ENCODE assay signal across 15 cellular contexts in the genomic region with DNA sequence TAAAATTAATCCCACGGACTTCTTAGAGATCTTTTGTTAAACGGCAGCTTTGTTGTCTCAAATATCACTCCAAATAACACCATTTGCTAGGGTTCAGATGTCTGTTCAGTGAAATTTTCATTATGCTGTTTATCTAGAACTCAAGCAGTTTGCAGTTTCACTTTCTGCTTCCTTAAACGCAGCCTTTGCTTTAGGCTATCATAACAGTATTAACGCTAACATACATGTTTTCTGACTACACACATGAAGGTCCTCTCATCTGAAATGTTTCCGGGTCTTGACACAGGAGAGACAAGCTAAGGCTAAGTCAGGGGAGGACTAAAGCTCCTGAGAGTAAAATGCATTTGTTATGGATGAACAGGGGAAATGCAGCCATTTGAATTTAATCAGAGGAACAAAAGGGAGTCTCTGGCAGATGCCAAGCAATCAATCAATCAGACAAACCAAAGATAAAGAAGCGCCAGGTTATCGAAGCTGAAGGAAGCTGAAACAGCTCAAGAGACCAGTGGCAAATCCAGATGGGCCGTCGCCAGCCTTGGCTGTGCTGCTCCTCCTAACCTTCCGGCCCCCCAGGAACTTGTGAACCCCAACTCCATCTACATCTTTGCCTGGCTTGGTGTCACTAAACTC. TPM values are rescaled to one million over a fixed set of nuclear protein-coding genes. Genes with fewer than 3 reads are reported as not detected.
DNase-seq lines count a peak whose midpoint lies in the region; ATAC-seq and TF ChIP-seq lines count a peak whose summit lies in the region.
"Had no signal": no experiment of that assay in that cellular context is flagged by ENCODE, and none has a peak within 500 bp of the region (broad histone marks: within the 10 kb centered on the region; RNA-seq: fewer than 3 reads in every experiment).

No MANE protein-coding gene starts in this region.

- peak overlapping the region; percentile 39 to 67 for H3K27ac ChIP-seq in uterus
- H3K27ac ChIP-seq in tibial artery: no peak overlapping the region
- H3K27ac ChIP-seq: body of pancreas had no signal

- no peak for ATAC-seq in GM19452 (IDR thresholded peaks at IDR 0.05; ENCODE audit: unreplicated experiment)
- ATAC-seq: body of pancreas had no signal

- H3K4me3 ChIP-seq in uterus: peak overlapping the region in 1 of 2 donors; percentile 5
- no peak overlapping the region for H3K4me3 ChIP-seq in tibial artery
- H3K4me3 ChIP-seq: body of pancreas had no signal

- CTCF ChIA-PET in activated naive CD4-positive, alpha-beta T cell treated with anti-CD3 and anti-CD28 coated beads for 36 hours (lab: Charles Lee): no interaction called here

- H3K9me3 Mint-ChIP-seq in activated naive CD4-positive, alpha-beta T cell treated with anti-CD3 and anti-CD28 coated beads for 36 hours: no peaks in the 10 kb centered on the region

- H3K36me3 ChIP-seq in uterus (no peaks in the 10 kb centered on the region), tibial artery (peaks cover 33 to 59% (median 39%) of the 10 kb centered on the region in 3 donors)

- H3K4me3 Mint-ChIP-seq in activated naive CD4-positive, alpha-beta T cell treated with anti-CD3 and anti-CD28 coated beads for 36 hours: peak overlapping the region; percentile 44

- H3K4me1 ChIP-seq in uterus (no peaks in the 10 kb centered on the region), tibial artery (no peaks in the 10 kb centered on the region)
- H3K4me1 ChIP-seq: body of pancreas had no signal

- no peaks in the 10 kb centered on the region for H3K27me3 Mint-ChIP-seq in activated naive CD4-positive, alpha-beta T cell treated with anti-CD3 and anti-CD28 coated beads for 36 hours (ENCODE audit: low read depth)

- TF ChIP-seq POLR2A in uterus (IDR thresholded peaks at IDR 0.05): no peak
- no peak for TF ChIP-seq POLR2A in erythroblast (IDR thresholded peaks at IDR 0.05; ENCODE audit: low read length)

- H3K27ac Mint-ChIP-seq in activated naive CD4-positive, alpha-beta T cell treated with anti-CD3 and anti-CD28 coated beads for 36 hours: peak overlapping the region; percentile 71

- H3K27me3 ChIP-seq in uterus: no peaks in the 10 kb centered on the region
- H3K27me3 ChIP-seq in tibial artery: no peaks in the 10 kb centered on the region
- H3K27me3 ChIP-seq: body of pancreas had no signal

- DNase-seq in activated naive CD4-positive, alpha-beta T cell treated with anti-CD3 and anti-CD28 coated beads for 36 hours: no peak
- no peak for DNase-seq in activated naive CD4-positive, alpha-beta T cell (lab: John Stamatoyannopoulos, UW)
- DNase-seq in RPMI8226 (peak; percentile 18), fibroblast of peridontal ligament (ENCODE audit: extremely low read depth) (peak; percentile 45), uterus (no peak), erythroblast (lab: John Stamatoyannopoulos, UW) (no peak), tibial artery (no peak)
- DNase-seq: activated CD4-positive, alpha-beta T cell treated with anti-CD3 and anti-CD28 coated beads, Interleukin-2, amount 50 U/mL, for 4 hours; AML-193; body of pancreas; GF-D8; KG1; NCI-H345; stimulated activated CD4-positive, alpha-beta T cell treated with anti-CD3 and anti-CD28 coated beads, Interleukin-12 subunit alpha, Interleukin-12 subunit beta, amount 100 ng/mL, for 4 hours had no signal

- intact Hi-C loops in activated naive CD4-positive, alpha-beta T cell treated with anti-CD3 and anti-CD28 coated beads for 36 hours (cut with micrococcal nuclease): loop anchor here (2.0 kb wide), 1 partner anchor 15 kb away; no protein-coding TSS in a partner anchor
- intact Hi-C loops in uterus (cut with DNase I; ENCODE audit: low total_unique reads) (no loop called here), tibial artery (cut with DNase I; ENCODE audit: low total_unique reads) (no loop called here)

- no peak for TF ChIP-seq CTCF in uterus (IDR thresholded peaks at IDR 0.05)
- no peak for TF ChIP-seq CTCF in tibial artery (IDR thresholded peaks at IDR 0.05)

- H3K36me3 Mint-ChIP-seq in activated naive CD4-positive, alpha-beta T cell treated with anti-CD3 and anti-CD28 coated beads for 36 hours (ENCODE audit: low read depth): peaks cover 12% of the 10 kb centered on the region

- H3K4me1 Mint-ChIP-seq in activated naive CD4-positive, alpha-beta T cell treated with anti-CD3 and anti-CD28 coated beads for 36 hours (ENCODE audit: low read depth): peaks cover 21% of the 10 kb centered on the region

- H3K9me3 ChIP-seq in uterus: no peaks in the 10 kb centered on the region
- H3K9me3 ChIP-seq in tibial artery: no peaks in the 10 kb centered on the region
- H3K9me3 ChIP-seq: body of pancreas had no signal

RNA-seq across cellular contexts. Expression of a gene that starts 16.9 kb away (rescaled TPM):
- 1 to 10 TPM; 4.9 to 5.0 TPM for total RNA-seq in activated naive CD4-positive, alpha-beta T cell treated with anti-CD3 and anti-CD28 coated beads for 36 hours
- 10 to 100 TPM in 1 of 4 donors, 1 to 10 TPM in 2, under 1 TPM in 1; 0.51 to 14.2 (median 4.3) TPM for total RNA-seq in uterus

RNA-seq across cellular contexts. Expression of a gene that starts 55.1 kb away (rescaled TPM):
- 10 to 100 TPM; 15.8 to 19.9 TPM for total RNA-seq in activated naive CD4-positive, alpha-beta T cell treated with anti-CD3 and anti-CD28 coated beads for 36 hours
- total RNA-seq in uterus: 10 to 100 TPM; 31.5 to 49.2 (median 39.9) TPM

Comparison
In these comparisons a context has a peak if more than half of its experiments do, and no peak if none do; other contexts are left out.
1. DNase-seq: peak in RPMI8226 (single experiment) and fibroblast of peridontal ligament (single experiment); none in activated naive CD4-positive, alpha-beta T cell treated with anti-CD3 and anti-CD28 coated beads for 36 hours (single experiment), activated naive CD4-positive, alpha-beta T cell (0 of 4), uterus (0 of 2), erythroblast (0 of 2) and tibial artery (0 of 2).
2. H3K27ac ChIP-seq: peak in uterus (2 of 2); none in tibial artery (0 of 2).